Comparison of ENCODE assay signal across 1 cellular context in the genomic region with DNA sequence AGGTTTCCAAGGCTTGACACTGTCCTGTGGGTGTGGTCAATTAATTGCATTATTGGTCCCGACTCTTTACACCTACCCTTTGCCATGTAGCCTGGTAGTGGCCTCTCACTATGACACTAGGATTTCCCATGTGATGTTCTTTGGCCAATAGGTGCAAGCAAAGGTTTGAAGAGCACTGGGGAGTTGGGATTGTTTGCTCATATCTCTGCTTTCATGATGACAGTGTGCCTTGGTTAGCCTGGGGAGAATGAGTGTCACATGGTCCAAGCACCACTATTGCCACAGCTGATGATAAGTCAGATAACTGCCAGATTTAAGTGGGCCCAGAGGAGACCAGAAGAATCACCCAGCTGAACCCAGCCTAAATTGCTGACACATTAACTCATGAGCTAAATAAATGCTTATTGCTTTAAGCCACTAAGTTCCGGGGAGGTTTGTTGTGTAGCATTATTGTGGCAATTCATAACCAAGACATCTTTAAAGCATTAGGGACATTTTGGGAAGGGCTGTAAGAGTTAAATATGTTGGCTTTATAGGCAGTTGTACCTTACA.
TF ChIP-seq lines count a peak whose summit lies in the region.

No MANE protein-coding gene starts in this region.

TF ChIP-seq in HepG2, 621 proteins besides CTCF, POLR2A, EP300 and RAD21 (continued from another document):
- TF ChIP-seq, protein P1, sequence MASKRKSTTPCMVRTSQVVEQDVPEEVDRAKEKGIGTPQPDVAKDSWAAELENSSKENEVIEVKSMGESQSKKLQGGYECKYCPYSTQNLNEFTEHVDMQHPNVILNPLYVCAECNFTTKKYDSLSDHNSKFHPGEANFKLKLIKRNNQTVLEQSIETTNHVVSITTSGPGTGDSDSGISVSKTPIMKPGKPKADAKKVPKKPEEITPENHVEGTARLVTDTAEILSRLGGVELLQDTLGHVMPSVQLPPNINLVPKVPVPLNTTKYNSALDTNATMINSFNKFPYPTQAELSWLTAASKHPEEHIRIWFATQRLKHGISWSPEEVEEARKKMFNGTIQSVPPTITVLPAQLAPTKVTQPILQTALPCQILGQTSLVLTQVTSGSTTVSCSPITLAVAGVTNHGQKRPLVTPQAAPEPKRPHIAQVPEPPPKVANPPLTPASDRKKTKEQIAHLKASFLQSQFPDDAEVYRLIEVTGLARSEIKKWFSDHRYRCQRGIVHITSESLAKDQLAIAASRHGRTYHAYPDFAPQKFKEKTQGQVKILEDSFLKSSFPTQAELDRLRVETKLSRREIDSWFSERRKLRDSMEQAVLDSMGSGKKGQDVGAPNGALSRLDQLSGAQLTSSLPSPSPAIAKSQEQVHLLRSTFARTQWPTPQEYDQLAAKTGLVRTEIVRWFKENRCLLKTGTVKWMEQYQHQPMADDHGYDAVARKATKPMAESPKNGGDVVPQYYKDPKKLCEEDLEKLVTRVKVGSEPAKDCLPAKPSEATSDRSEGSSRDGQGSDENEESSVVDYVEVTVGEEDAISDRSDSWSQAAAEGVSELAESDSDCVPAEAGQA (IDR thresholded peaks at IDR 0.05; ENCODE audit: low read depth), result no peak
- TF ChIP-seq, protein P1 (CRISPR knock-in tag; IDR thresholded peaks at IDR 0.05; ENCODE audit: borderline replicate concordance), result no peak
- TF ChIP-seq MAZ (IDR thresholded peaks at IDR 0.05; ENCODE audit: borderline replicate concordance, low read depth, low read length) (no peak), MAZ (CRISPR knock-in tag; IDR thresholded peaks at IDR 0.05; ENCODE audit: low read depth) (no peak), MAFK (conservative IDR thresholded peaks at IDR 0.05 in 1 of 2, IDR thresholded peaks at IDR 0.05 in 1 of 2; ENCODE audit: low read length in 2 of 2) (peak in 1 of 2 experiments; percentile 68; a peak in 3 of 4 replicates), ETV5 (CRISPR knock-in tag; IDR thresholded peaks at IDR 0.05; ENCODE audit: borderline replicate concordance) (no peak), PCBP2 (optimal IDR thresholded peaks at IDR 0.05; ENCODE audit: low read depth, low read length, poor library complexity, severe bottlenecking) (no peak), ZNF546 (CRISPR knock-in tag; conservative IDR thresholded peaks at IDR 0.05) (no peak), MAFF (IDR thresholded peaks at IDR 0.05; ENCODE audit: low read depth, low read length) (peak; percentile 51), ZNF891 (CRISPR knock-in tag; IDR thresholded peaks at IDR 0.05) (no peak)
